9 cellular contexts compared by ENCODE assay signal in the genomic region with DNA sequence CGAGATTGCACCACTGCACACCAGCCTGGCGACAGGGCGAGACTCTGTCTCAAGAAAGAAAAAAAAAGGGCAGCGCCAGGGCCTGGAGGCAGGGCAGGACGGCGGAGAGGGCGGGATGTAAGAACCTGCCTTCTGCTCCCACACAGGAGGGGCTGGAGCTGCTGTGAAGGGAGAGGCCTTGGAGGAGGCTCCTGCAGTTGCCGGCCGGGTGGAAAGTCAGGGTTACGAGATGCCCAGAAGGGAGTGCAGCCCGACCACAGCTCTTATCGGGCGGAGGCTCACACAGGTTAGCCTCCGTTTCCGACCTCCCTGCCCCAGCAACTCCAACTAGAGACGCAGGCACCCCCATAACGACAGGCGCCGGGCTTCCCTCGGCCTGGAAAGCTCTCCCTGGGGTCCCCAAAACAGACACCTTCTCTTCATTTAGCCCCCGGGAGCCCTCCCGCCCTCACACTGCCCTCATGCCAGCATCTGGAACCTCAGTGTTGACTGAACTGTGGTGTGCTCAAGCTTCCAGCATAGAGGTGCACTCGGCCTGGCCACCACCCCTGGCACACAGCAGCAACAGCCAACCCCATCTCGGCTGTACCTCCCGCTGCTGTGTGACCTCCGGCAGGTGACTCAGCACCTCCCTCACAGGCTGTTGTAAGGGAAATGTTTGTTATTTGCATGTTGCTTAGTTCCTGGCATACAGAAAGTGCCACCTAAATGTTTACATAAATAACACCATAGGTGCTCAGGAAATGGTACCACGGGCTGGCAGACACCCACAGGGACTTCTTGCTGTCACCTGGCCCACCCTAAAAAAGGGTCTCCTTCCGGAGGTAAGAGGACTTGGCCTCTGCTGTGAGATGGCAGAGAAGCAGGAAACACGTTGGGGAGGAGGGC. TPM values are rescaled to one million over a fixed set of nuclear protein-coding genes. Genes with fewer than 3 reads are reported as not detected.
DNase-seq lines count a peak whose midpoint lies in the region; ATAC-seq and TF ChIP-seq lines count a peak whose summit lies in the region.
"Had no signal": no experiment of that assay in that cellular context is flagged by ENCODE, and none has a peak within 500 bp of the region (broad histone marks: within the 10 kb centered on the region; RNA-seq: fewer than 3 reads in every experiment).

No MANE protein-coding gene starts in this region.

- H3K9me3 Mint-ChIP-seq in effector memory CD8-positive, alpha-beta T cell, result no peaks in the 10 kb centered on the region
- no peaks in the 10 kb centered on the region for H3K9me3 Mint-ChIP-seq in naive thymus-derived CD8-positive, alpha-beta T cell
- H3K9me3 Mint-ChIP-seq: dendritic cell treated with granulocyte-macrophage colony-stimulating factor and Interleukin-4, amounts not matched to agents 40 ng/mL and 50 ng/mL, for 4 days had no signal

- no peaks in the 10 kb centered on the region for H3K36me3 ChIP-seq in ACC112 (ENCODE audit: insufficient read depth, low read length)
- H3K36me3 ChIP-seq in HUES64 (ENCODE audit: insufficient read depth, low read length), result peaks cover 14% of the 10 kb centered on the region
- no peaks in the 10 kb centered on the region for H3K36me3 ChIP-seq in Karpas-422 (ENCODE audit: insufficient read depth, low read length)

- peak overlapping the region in 1 of 2 donors; percentile 89 for H3K27ac Mint-ChIP-seq in effector memory CD8-positive, alpha-beta T cell
- H3K27ac Mint-ChIP-seq in naive thymus-derived CD8-positive, alpha-beta T cell, result peak overlapping the region in 3 of 10 donors; percentile 25 to 77 (median 38)
- H3K27ac Mint-ChIP-seq: dendritic cell treated with granulocyte-macrophage colony-stimulating factor and Interleukin-4, amounts not matched to agents 40 ng/mL and 50 ng/mL, for 4 days had no signal

- POLR2A ChIA-PET in naive thymus-derived CD8-positive, alpha-beta T cell (lab: Charles Lee), result no interaction called here

- peaks cover 50 to 65% of the 10 kb centered on the region in 2 donors for H3K27me3 Mint-ChIP-seq in effector memory CD8-positive, alpha-beta T cell
- peaks cover 13 to 67% (median 42%) of the 10 kb centered on the region in 5 donors for H3K27me3 Mint-ChIP-seq in naive thymus-derived CD8-positive, alpha-beta T cell

- peak overlapping the region; percentile 91 for H3K4me3 ChIP-seq in ACC112 (ENCODE audit: low read depth, low read length)
- peak overlapping the region; percentile 57 for H3K4me3 ChIP-seq in HUES64 (ENCODE audit: low read length)
- no peak overlapping the region for H3K4me3 ChIP-seq in Karpas-422 (ENCODE audit: low read length)

- peaks cover 11% of the 10 kb centered on the region for H3K36me3 Mint-ChIP-seq in effector memory CD8-positive, alpha-beta T cell (ENCODE audit: insufficient read depth)
- peaks cover 0 to 2% (median 0%) of the 10 kb centered on the region in 3 donors for H3K36me3 Mint-ChIP-seq in naive thymus-derived CD8-positive, alpha-beta T cell

- no peaks in the 10 kb centered on the region for H3K79me2 ChIP-seq in ACC112 (ENCODE audit: control insufficient read depth, insufficient read depth, low read length, unreplicated experiment)
- H3K79me2 ChIP-seq in Karpas-422 (ENCODE audit: low read length), result no peaks in the 10 kb centered on the region

- ATAC-seq in effector memory CD8-positive, alpha-beta T cell (replicated peaks), result peak; percentile 85
- ATAC-seq in naive thymus-derived CD8-positive, alpha-beta T cell, result peak in 1 of 2 donors; percentile 71
- ATAC-seq in HG03460 (IDR thresholded peaks at IDR 0.05; ENCODE audit: unreplicated experiment), result no peak

- WGBS in HUES64, result 17% methylated on average over 28 of the region's 29 CpGs

- H3K4me1 ChIP-seq in ACC112 (ENCODE audit: control insufficient read depth, insufficient read depth, low read length, unreplicated experiment) (peaks cover 8% of the 10 kb centered on the region), HUES64 (ENCODE audit: insufficient read depth, low read length) (peaks cover 30% of the 10 kb centered on the region), Karpas-422 (ENCODE audit: low read length) (no peaks in the 10 kb centered on the region)

- H3K27me3 ChIP-seq in ACC112 (ENCODE audit: insufficient read depth, low read length) (no peaks in the 10 kb centered on the region), HUES64 (ENCODE audit: insufficient read depth, low read length) (peaks cover 13% of the 10 kb centered on the region), Karpas-422 (ENCODE audit: low read length) (no peaks in the 10 kb centered on the region)

- peak overlapping the region; percentile 85 for H3K9ac ChIP-seq in HUES64 (ENCODE audit: low read depth, low read length)
- no peak overlapping the region for H3K9ac ChIP-seq in Karpas-422 (ENCODE audit: low read length)

- DNase-seq in effector memory CD8-positive, alpha-beta T cell, result peak; percentile 21 to 35 (median 33)
- DNase-seq in naive thymus-derived CD8-positive, alpha-beta T cell, result peak in 2 of 10 donors; percentile 12 to 16
- no peak for DNase-seq in NCI-H1105 (lab: John Stamatoyannopoulos, UW)
- DNase-seq in Karpas-422, result no peak

- peak overlapping the region; percentile 57 to 70 for H3K4me3 Mint-ChIP-seq in effector memory CD8-positive, alpha-beta T cell
- peak overlapping the region; percentile 53 to 76 (median 60) for H3K4me3 Mint-ChIP-seq in naive thymus-derived CD8-positive, alpha-beta T cell
- H3K4me3 Mint-ChIP-seq: dendritic cell treated with granulocyte-macrophage colony-stimulating factor and Interleukin-4, amounts not matched to agents 40 ng/mL and 50 ng/mL, for 4 days had no signal

- no peaks in the 10 kb centered on the region for H3K9me2 ChIP-seq in Karpas-422 (replicated peaks; ENCODE audit: insufficient read depth, low read length)

- no peak overlapping the region for H3K4me2 ChIP-seq in Karpas-422 (ENCODE audit: low read depth, low read length, poor library complexity, severe bottlenecking)

- H3K9me3 ChIP-seq in HUES64 (ENCODE audit: insufficient read depth, low read depth, low read length) (no peaks in the 10 kb centered on the region), Karpas-422 (ENCODE audit: low read length) (no peaks in the 10 kb centered on the region)

- H2AFZ ChIP-seq in ACC112 (ENCODE audit: low read length, unreplicated experiment), result no peak overlapping the region
- no peak overlapping the region for H2AFZ ChIP-seq in Karpas-422 (ENCODE audit: low read length)

- no peak for TF ChIP-seq CTCF in VCaP (conservative IDR thresholded peaks at IDR 0.05)

- H3K4me1 Mint-ChIP-seq in effector memory CD8-positive, alpha-beta T cell (ENCODE audit: low read depth in 2 of 2), result peaks cover 5 to 13% of the 10 kb centered on the region in 2 donors
- peaks cover 4 to 23% (median 17%) of the 10 kb centered on the region in 4 donors for H3K4me1 Mint-ChIP-seq in naive thymus-derived CD8-positive, alpha-beta T cell

- no peaks in the 10 kb centered on the region for H4K20me1 ChIP-seq in Karpas-422 (ENCODE audit: insufficient read depth, low read depth, low read length)

- H3K27ac ChIP-seq in ACC112 (ENCODE audit: low read depth, low read length) (peak overlapping the region; percentile 56), HUES64 (ENCODE audit: low read depth, low read length) (peak overlapping the region; percentile 97), VCaP (peak overlapping the region; percentile 66), Karpas-422 (ENCODE audit: low read length) (no peak overlapping the region)

RNA-seq across cellular contexts. Expression of a gene that starts 1.3 kb away (rescaled TPM):
- 39.5 TPM for polyA plus RNA-seq in HUES64 (2013, experiment 1 of 2)
- polyA plus RNA-seq in HUES64 (2013, experiment 2 of 2), result 28.5 TPM
- total RNA-seq in naive thymus-derived CD8-positive, alpha-beta T cell, result not detected
- polyA plus RNA-seq in naive thymus-derived CD8-positive, alpha-beta T cell, result under 1 TPM in 1 of 3 donors, not detected in 2; 0.69 TPM
- total RNA-seq in Karpas-422 (2014; rRNA removed; shearing (Covaris generic); ENCODE audit: low replicate concordance), result 0.04 and 0.26 TPM in 2 replicates

RNA-seq across cellular contexts. Expression of a gene that starts 54.7 kb away (rescaled TPM):
- polyA plus RNA-seq in HUES64 (2013, experiment 1 of 2), result 30.7 TPM
- 37.0 TPM for polyA plus RNA-seq in HUES64 (2013, experiment 2 of 2)
- 10 to 100 TPM; 16.8 to 20.3 TPM for total RNA-seq in naive thymus-derived CD8-positive, alpha-beta T cell
- polyA plus RNA-seq in naive thymus-derived CD8-positive, alpha-beta T cell, result 1 to 10 TPM; 2.1 to 3.1 (median 2.4) TPM
- total RNA-seq in Karpas-422 (2014; rRNA removed; shearing (Covaris generic); ENCODE audit: low replicate concordance), result 7.9 and 15.3 TPM in 2 replicates

Comparison
In these comparisons a context has a peak if more than half of its experiments do, and no peak if none do; other contexts are left out.
1. DNase-seq: peak in effector memory CD8-positive, alpha-beta T cell (3 of 3); none in NCI-H1105 (single experiment) and Karpas-422 (single experiment).